In the genomic region with DNA sequence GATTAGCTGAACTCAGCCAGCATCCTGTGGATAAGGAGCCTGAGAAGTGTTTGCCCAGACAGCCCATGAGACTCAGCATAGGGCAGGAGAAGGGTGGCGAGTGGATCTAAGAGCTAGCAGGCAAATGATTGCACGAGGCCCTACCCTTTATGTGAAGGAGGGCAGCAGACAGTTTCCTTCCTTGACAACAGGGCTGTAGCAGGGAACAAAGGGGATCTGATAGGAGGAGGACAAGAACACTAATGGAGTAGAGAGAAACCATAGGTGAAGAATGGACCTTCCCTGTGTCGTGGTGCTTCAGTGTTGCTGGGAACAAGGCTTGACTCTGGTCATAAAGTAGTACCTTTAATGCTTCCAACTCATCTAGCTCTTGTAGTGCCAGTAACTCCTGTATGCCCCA, we compare ENCODE assay signal across 1 cellular context.
TF ChIP-seq lines count a peak whose summit lies in the region.

No MANE protein-coding gene starts in this region.

TF ChIP-seq in SK-N-SH treated with all-trans-retinoic acid at 6 μM for 48 hours, 23 proteins besides CTCF, POLR2A, EP300 and RAD21 (continued from another document):
- TF ChIP-seq TOX (CRISPR knock-in tag; IDR thresholded peaks at IDR 0.05; ENCODE audit: borderline replicate concordance) (no peak), ISL1 (CRISPR knock-in tag; IDR thresholded peaks at IDR 0.05) (no peak), SNAI2 (CRISPR knock-in tag; IDR thresholded peaks at IDR 0.05) (no peak), ZNF565 (CRISPR knock-in tag; conservative IDR thresholded peaks at IDR 0.05; ENCODE audit: low read depth) (no peak), ZC3H10 (CRISPR knock-in tag; IDR thresholded peaks at IDR 0.05) (no peak), GLIS3 (CRISPR knock-in tag; IDR thresholded peaks at IDR 0.05) (no peak), ESRRG (CRISPR knock-in tag; IDR thresholded peaks at IDR 0.05) (no peak), CSDC2 (CRISPR knock-in tag; IDR thresholded peaks at IDR 0.05) (no peak), ZNF70 (CRISPR knock-in tag; IDR thresholded peaks at IDR 0.05) (no peak), ZNF8 (CRISPR knock-in tag; IDR thresholded peaks at IDR 0.05) (no peak)
- TF ChIP-seq, protein P1, sequence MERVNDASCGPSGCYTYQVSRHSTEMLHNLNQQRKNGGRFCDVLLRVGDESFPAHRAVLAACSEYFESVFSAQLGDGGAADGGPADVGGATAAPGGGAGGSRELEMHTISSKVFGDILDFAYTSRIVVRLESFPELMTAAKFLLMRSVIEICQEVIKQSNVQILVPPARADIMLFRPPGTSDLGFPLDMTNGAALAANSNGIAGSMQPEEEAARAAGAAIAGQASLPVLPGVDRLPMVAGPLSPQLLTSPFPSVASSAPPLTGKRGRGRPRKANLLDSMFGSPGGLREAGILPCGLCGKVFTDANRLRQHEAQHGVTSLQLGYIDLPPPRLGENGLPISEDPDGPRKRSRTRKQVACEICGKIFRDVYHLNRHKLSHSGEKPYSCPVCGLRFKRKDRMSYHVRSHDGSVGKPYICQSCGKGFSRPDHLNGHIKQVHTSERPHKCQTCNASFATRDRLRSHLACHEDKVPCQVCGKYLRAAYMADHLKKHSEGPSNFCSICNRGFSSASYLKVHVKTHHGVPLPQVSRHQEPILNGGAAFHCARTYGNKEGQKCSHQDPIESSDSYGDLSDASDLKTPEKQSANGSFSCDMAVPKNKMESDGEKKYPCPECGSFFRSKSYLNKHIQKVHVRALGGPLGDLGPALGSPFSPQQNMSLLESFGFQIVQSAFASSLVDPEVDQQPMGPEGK (CRISPR knock-in tag; IDR thresholded peaks at IDR 0.05; ENCODE audit: borderline replicate concordance) = no peak
- TF ChIP-seq, protein P2, sequence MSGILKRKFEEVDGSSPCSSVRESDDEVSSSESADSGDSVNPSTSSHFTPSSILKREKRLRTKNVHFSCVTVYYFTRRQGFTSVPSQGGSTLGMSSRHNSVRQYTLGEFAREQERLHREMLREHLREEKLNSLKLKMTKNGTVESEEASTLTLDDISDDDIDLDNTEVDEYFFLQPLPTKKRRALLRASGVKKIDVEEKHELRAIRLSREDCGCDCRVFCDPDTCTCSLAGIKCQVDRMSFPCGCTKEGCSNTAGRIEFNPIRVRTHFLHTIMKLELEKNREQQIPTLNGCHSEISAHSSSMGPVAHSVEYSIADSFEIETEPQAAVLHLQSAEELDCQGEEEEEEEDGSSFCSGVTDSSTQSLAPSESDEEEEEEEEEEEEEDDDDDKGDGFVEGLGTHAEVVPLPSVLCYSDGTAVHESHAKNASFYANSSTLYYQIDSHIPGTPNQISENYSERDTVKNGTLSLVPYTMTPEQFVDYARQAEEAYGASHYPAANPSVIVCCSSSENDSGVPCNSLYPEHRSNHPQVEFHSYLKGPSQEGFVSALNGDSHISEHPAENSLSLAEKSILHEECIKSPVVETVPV (CRISPR knock-in tag; IDR thresholded peaks at IDR 0.05) = no peak
